ENCODE assay signal across 9 cellular contexts in the genomic region with DNA sequence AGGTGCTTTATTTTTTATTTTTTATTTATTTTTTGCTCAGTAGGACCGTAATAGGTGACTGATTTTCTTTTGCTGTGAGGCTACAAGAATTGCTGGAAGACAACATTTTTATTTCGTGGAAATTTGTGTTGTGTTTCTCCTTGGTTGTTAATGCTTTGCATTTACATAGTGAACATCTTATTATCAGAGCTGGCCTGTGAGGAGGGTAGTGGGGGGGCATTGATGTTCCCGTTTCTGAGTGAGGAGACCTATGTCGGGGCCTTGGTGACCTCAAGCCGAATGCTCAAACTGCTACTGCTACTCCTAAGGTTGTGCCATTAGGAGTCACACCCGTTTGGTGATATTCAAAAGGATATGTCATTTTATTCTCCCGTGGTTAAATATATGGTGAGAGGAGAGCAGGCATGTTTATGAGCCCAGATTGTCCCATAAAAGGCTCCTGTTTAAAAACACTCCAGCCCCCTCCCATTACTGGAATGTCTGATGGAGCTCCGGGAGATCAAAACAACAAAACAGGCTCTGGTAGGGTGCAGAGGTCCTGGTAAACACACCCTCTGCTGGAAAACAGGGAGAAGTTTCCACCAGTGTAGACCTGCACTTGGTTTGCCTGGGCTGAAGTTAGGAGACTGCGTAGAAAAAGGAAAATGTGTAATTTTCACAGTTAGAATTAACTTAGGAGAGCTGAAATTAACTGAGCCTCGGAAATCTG. TPM values are rescaled to one million over a fixed set of nuclear protein-coding genes. Genes with fewer than 3 reads are reported as not detected.
A peak's percentile ranks its signal among the peaks of the same experiment; 100 is the strongest.
DNase-seq lines count a peak whose midpoint lies in the region; ATAC-seq and TF ChIP-seq lines count a peak whose summit lies in the region.
"Had no signal": no experiment of that assay in that cellular context is flagged by ENCODE, and none has a peak within 500 bp of the region (broad histone marks: within the 10 kb centered on the region; RNA-seq: fewer than 3 reads in every experiment).

No MANE protein-coding gene starts in this region.

- H3K4me3 ChIP-seq in mesodermal cell (ENCODE audit: extremely low read depth, insufficient read depth, low read length, poor library complexity, severe bottlenecking) = peak overlapping the region; percentile 63

- no peak for TF ChIP-seq CTCF in WTC11 (IDR thresholded peaks at IDR 0.05)

- H3K4me1 ChIP-seq in mesodermal cell (ENCODE audit: control insufficient read depth, insufficient read depth, low read length, poor library complexity, severe bottlenecking) = no peaks in the 10 kb centered on the region

- peak overlapping the region; percentile 24 for H3K27ac ChIP-seq in mesodermal cell (ENCODE audit: low read depth, low read length, severe bottlenecking)

- DNase-seq in stimulated activated naive CD8-positive, alpha-beta T cell treated with anti-CD3 and anti-CD28 coated beads, Interleukin-15, Interleukin-2, amounts not matched to agents 100 U/mL and 50 U/mL, for 24 hours = no peak
- DNase-seq in astrocyte of the hippocampus (ENCODE audit: low read depth, low spot score) (peak; percentile 42), WTC11 (ENCODE audit: low spot score) (no peak), NK-92 (lab: John Stamatoyannopoulos, UW; ENCODE audit: unreplicated experiment) (no peak), NCI-H2171 (lab: John Stamatoyannopoulos, UW) (no peak)
- DNase-seq in activated naive CD4-positive, alpha-beta T cell (lab: John Stamatoyannopoulos, UW) = no peak
- DNase-seq: stimulated activated naive B cell treated with anti-CD40 and anti-IgM and Interleukin-4, amounts not matched to agents 10 μg/mL and 1 μg/mL and 100 μg/mL, for 72 hours had no signal

- peaks cover 47% of the 10 kb centered on the region for H3K36me3 ChIP-seq in mesodermal cell (ENCODE audit: control insufficient read depth, insufficient read depth, low read length)

- no peaks in the 10 kb centered on the region for H3K36me3 Mint-ChIP-seq in stimulated activated naive CD8-positive, alpha-beta T cell treated with anti-CD3 and anti-CD28 coated beads, Interleukin-15, Interleukin-2, amounts not matched to agents 100 ng/mL and 50 ng/mL, for 24 hours (ENCODE audit: low read depth)
- peaks cover 11% of the 10 kb centered on the region for H3K36me3 Mint-ChIP-seq in WTC11
- H3K36me3 Mint-ChIP-seq: stimulated activated naive B cell treated with anti-CD40 and anti-IgM and Interleukin-4, amounts not matched to agents 10 μg/mL and 1 μg/mL and 100 μg/mL, for 72 hours had no signal

- CTCF ChIA-PET in WTC11 (lab: Charles Lee) = interaction anchor here (0.6 to 4.2 kb wide), 87 partner anchors 10 to 1512 kb away, joined by 3 to 111 read pairs (median 5); a partner anchor contains a TSS

- 39 to 55% methylated on average over 4 to 9 of the region's 10 CpGs for WGBS in mesodermal cell (ENCODE audit: insufficient coverage in 2 of 2), 2 experiments

- peaks cover 21% of the 10 kb centered on the region for H3K9me3 ChIP-seq in mesodermal cell (ENCODE audit: control insufficient read depth, low read length)

- H3K4me3 Mint-ChIP-seq in stimulated activated naive CD8-positive, alpha-beta T cell treated with anti-CD3 and anti-CD28 coated beads, Interleukin-15, Interleukin-2, amounts not matched to agents 100 ng/mL and 50 ng/mL, for 24 hours = peak overlapping the region; percentile 23
- H3K4me3 Mint-ChIP-seq in WTC11 = no peak overlapping the region; the same call in 1 of the 2 replicates

- POLR2A ChIA-PET in WTC11 (lab: Charles Lee) = no interaction called here

- H3K27ac Mint-ChIP-seq in stimulated activated naive CD8-positive, alpha-beta T cell treated with anti-CD3 and anti-CD28 coated beads, Interleukin-15, Interleukin-2, amounts not matched to agents 100 ng/mL and 50 ng/mL, for 24 hours = no peak overlapping the region
- no peak overlapping the region for H3K27ac Mint-ChIP-seq in WTC11
- H3K27ac Mint-ChIP-seq: stimulated activated naive B cell treated with anti-CD40 and anti-IgM and Interleukin-4, amounts not matched to agents 10 μg/mL and 1 μg/mL and 100 μg/mL, for 72 hours had no signal

- no peaks in the 10 kb centered on the region for H3K9me3 Mint-ChIP-seq in stimulated activated naive CD8-positive, alpha-beta T cell treated with anti-CD3 and anti-CD28 coated beads, Interleukin-15, Interleukin-2, amounts not matched to agents 100 ng/mL and 50 ng/mL, for 24 hours
- H3K9me3 Mint-ChIP-seq in WTC11 = peaks cover 16% of the 10 kb centered on the region
- H3K9me3 Mint-ChIP-seq: stimulated activated naive B cell treated with anti-CD40 and anti-IgM and Interleukin-4, amounts not matched to agents 10 μg/mL and 1 μg/mL and 100 μg/mL, for 72 hours had no signal

- H3K27me3 Mint-ChIP-seq in stimulated activated naive CD8-positive, alpha-beta T cell treated with anti-CD3 and anti-CD28 coated beads, Interleukin-15, Interleukin-2, amounts not matched to agents 100 ng/mL and 50 ng/mL, for 24 hours = peaks cover 48% of the 10 kb centered on the region
- peaks cover 62% of the 10 kb centered on the region for H3K27me3 Mint-ChIP-seq in WTC11 (ENCODE audit: low read depth)

- H3K4me1 Mint-ChIP-seq in stimulated activated naive CD8-positive, alpha-beta T cell treated with anti-CD3 and anti-CD28 coated beads, Interleukin-15, Interleukin-2, amounts not matched to agents 100 ng/mL and 50 ng/mL, for 24 hours (ENCODE audit: low read depth) = peaks cover 22% of the 10 kb centered on the region
- H3K4me1 Mint-ChIP-seq in WTC11 = peaks cover 19% of the 10 kb centered on the region

- ATAC-seq in stimulated activated naive CD8-positive, alpha-beta T cell treated with anti-CD3 and anti-CD28 coated beads, Interleukin-15, Interleukin-2, amounts not matched to agents 100 U/mL and 50 U/mL, for 24 hours = no peak
- ATAC-seq in WTC11 = no peak

TF ChIP-seq in WTC11, 78 proteins besides CTCF, POLR2A, EP300 and RAD21:
- TF ChIP-seq PRRX2 (CRISPR knock-in tag; IDR thresholded peaks at IDR 0.05) (no peak), CBFB (CRISPR knock-in tag; IDR thresholded peaks at IDR 0.05; ENCODE audit: low read depth) (no peak), NR2C2 (CRISPR knock-in tag; IDR thresholded peaks at IDR 0.05) (no peak), GTF2I (CRISPR knock-in tag; conservative IDR thresholded peaks at IDR 0.05) (no peak), IRF2 (CRISPR knock-in tag; IDR thresholded peaks at IDR 0.05; ENCODE audit: borderline replicate concordance, low read depth) (no peak), OVOL2 (CRISPR knock-in tag; IDR thresholded peaks at IDR 0.05; ENCODE audit: borderline replicate concordance) (no peak), EMX1 (CRISPR knock-in tag; IDR thresholded peaks at IDR 0.05) (no peak), MYBL2 (CRISPR knock-in tag; IDR thresholded peaks at IDR 0.05) (no peak), SMAD3 (CRISPR knock-in tag; IDR thresholded peaks at IDR 0.05; ENCODE audit: borderline replicate concordance) (no peak), ZNF416 (CRISPR knock-in tag; IDR thresholded peaks at IDR 0.05) (no peak), TEAD1 (CRISPR knock-in tag; IDR thresholded peaks at IDR 0.05) (no peak)
- TF ChIP-seq, protein P1, sequence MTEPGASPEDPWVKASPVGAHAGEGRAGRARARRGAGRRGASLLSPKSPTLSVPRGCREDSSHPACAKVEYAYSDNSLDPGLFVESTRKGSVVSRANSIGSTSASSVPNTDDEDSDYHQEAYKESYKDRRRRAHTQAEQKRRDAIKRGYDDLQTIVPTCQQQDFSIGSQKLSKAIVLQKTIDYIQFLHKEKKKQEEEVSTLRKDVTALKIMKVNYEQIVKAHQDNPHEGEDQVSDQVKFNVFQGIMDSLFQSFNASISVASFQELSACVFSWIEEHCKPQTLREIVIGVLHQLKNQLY (CRISPR knock-in tag; IDR thresholded peaks at IDR 0.05) = no peak
- TF ChIP-seq, protein P2, sequence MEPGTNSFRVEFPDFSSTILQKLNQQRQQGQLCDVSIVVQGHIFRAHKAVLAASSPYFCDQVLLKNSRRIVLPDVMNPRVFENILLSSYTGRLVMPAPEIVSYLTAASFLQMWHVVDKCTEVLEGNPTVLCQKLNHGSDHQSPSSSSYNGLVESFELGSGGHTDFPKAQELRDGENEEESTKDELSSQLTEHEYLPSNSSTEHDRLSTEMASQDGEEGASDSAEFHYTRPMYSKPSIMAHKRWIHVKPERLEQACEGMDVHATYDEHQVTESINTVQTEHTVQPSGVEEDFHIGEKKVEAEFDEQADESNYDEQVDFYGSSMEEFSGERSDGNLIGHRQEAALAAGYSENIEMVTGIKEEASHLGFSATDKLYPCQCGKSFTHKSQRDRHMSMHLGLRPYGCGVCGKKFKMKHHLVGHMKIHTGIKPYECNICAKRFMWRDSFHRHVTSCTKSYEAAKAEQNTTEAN (CRISPR knock-in tag; IDR thresholded peaks at IDR 0.05) = no peak

RNA-seq across cellular contexts. Expression of a gene that starts 5.6 kb away (rescaled TPM):
- 55.4 TPM for polyA plus RNA-seq in mesodermal cell (2013, experiment 1 of 2)
- 66.1 TPM for polyA plus RNA-seq in mesodermal cell (2013, experiment 2 of 2)
- total RNA-seq in WTC11 (2021) = 2.7 to 3.3 TPM (median 2.7 TPM) in 3 replicates
